8 cellular contexts compared by ENCODE assay signal in the genomic region with DNA sequence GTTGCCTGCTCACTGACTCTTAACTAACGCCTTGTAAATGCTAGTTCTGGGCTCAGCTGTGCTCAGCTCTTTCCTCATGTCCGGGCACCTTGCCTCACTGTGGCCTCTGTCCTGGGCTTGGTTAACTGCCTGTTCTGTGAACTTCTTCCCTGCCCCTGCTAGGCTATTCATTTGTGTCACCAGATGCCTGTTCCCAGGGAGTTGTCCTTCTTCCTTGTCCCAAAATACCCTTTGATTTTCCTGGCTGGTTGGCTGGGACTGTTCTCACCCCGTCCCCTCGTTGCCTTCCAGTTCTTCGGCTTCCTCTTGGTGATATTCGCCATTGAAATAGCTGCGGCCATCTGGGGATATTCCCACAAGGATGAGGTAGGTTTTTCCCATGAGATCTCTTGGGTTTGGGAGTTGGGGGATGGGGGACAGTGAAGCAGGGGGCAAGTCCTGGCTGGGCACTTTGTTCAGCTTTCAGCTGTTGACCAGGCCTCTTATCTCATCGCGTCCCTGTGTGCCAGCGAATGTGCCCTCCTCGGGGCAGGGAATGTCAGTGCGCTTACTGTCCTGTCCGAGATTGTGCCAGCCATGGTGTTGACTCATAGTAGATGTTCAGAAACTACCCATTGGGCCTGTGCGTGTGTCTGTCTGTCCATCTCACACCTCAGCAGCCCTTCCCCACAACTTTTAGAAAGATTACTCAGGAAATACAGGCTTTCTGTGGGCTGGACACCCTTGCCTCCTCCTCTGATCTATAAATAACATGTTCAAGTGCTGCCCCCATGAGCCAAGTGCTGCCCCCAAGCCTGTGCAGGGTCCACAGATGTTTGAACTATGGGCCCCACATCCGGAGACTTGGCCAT. TPM values are rescaled to one million over a fixed set of nuclear protein-coding genes. Genes with fewer than 3 reads are reported as not detected.
DNase-seq lines count a peak whose midpoint lies in the region; ATAC-seq and TF ChIP-seq lines count a peak whose summit lies in the region.

No MANE protein-coding gene starts in this region.

- no peak for TF ChIP-seq CTCF in C4-2B (conservative IDR thresholded peaks at IDR 0.05)
- no peak for TF ChIP-seq CTCF in prostate gland (IDR thresholded peaks at IDR 0.05)

- no peaks in the 10 kb centered on the region for H3K36me3 Mint-ChIP-seq in activated naive CD8-positive, alpha-beta T cell treated with anti-CD3 and anti-CD28 coated beads, Interleukin-2, amount 10 ng/mL, durations not matched to agents 7 days and 5 days

- intact Hi-C loops in left ventricle myocardium superior (cut with micrococcal nuclease) (no loop called here), prostate gland (cut with DNase I) (loop anchor here (5.0 kb wide), 1 partner anchor 44 kb away; no protein-coding TSS in a partner anchor)

- peaks cover 0 to 11% of the 10 kb centered on the region in 2 donors for H3K36me3 ChIP-seq in prostate gland

- peak overlapping the region; percentile 95 for H3K27ac ChIP-seq in C4-2B
- peak overlapping the region; percentile 94 to 98 for H3K27ac ChIP-seq in prostate gland

- peaks cover 5% of the 10 kb centered on the region for H3K27me3 Mint-ChIP-seq in activated naive CD8-positive, alpha-beta T cell treated with anti-CD3 and anti-CD28 coated beads, Interleukin-2, amount 10 ng/mL, durations not matched to agents 7 days and 5 days

- WGBS in prostate gland, result 71% methylated on average over 15 of the region's 15 CpGs

- H3K4me3 Mint-ChIP-seq in activated naive CD8-positive, alpha-beta T cell treated with anti-CD3 and anti-CD28 coated beads, Interleukin-2, amount 10 ng/mL, durations not matched to agents 7 days and 5 days, result no peak overlapping the region

- no peak for ATAC-seq in activated naive CD8-positive, alpha-beta T cell treated with anti-CD3 and anti-CD28 coated beads, Interleukin-2, amount 10 ng/mL, durations not matched to agents 7 days and 5 days (ENCODE audit: low read depth)
- ATAC-seq in left ventricle myocardium superior (peak; percentile 45), HG03175 (IDR thresholded peaks at IDR 0.05; ENCODE audit: unreplicated experiment) (no peak)

- no peak for TF ChIP-seq POLR2A in prostate gland (IDR thresholded peaks at IDR 0.05)

- H3K27ac Mint-ChIP-seq in activated naive CD8-positive, alpha-beta T cell treated with anti-CD3 and anti-CD28 coated beads, Interleukin-2, amount 10 ng/mL, durations not matched to agents 7 days and 5 days, result peak overlapping the region; percentile 2

- peaks cover 82% of the 10 kb centered on the region for H3K4me1 ChIP-seq in prostate gland (replicated peaks)

- DNase-seq in activated naive CD8-positive, alpha-beta T cell treated with anti-CD3 and anti-CD28 coated beads, Interleukin-2, amount 10 ng/mL, durations not matched to agents 7 days and 5 days, result no peak
- DNase-seq in left ventricle myocardium superior (no peak), prostate gland (ENCODE audit: low spot score) (no peak), HT-29 (ENCODE audit: low spot score) (no peak), activated gamma-delta T cell treated with Interleukin-2 at 50 U/mL for 16 hours (no peak), NCI-H226 (no peak)

- POLR2A ChIA-PET in activated naive CD8-positive, alpha-beta T cell treated with anti-CD3 and anti-CD28 coated beads, Interleukin-2, amount 10 ng/mL, durations not matched to agents 7 days and 5 days (lab: Charles Lee), result no interaction called here

- no peaks in the 10 kb centered on the region for H3K9me3 Mint-ChIP-seq in activated naive CD8-positive, alpha-beta T cell treated with anti-CD3 and anti-CD28 coated beads, Interleukin-2, amount 10 ng/mL, durations not matched to agents 7 days and 5 days

- H3K27me3 ChIP-seq in prostate gland (replicated peaks; ENCODE audit: insufficient read depth), result no peaks in the 10 kb centered on the region

- peaks cover 28% of the 10 kb centered on the region for H3K4me1 Mint-ChIP-seq in activated naive CD8-positive, alpha-beta T cell treated with anti-CD3 and anti-CD28 coated beads, Interleukin-2, amount 10 ng/mL, durations not matched to agents 7 days and 5 days

- H3K9me3 ChIP-seq in prostate gland, result no peaks in the 10 kb centered on the region

- no peak overlapping the region for H3K4me3 ChIP-seq in prostate gland

RNA-seq across cellular contexts. Expression of gene CD9, which starts 33.1 kb away (rescaled TPM):
- total RNA-seq in activated naive CD8-positive, alpha-beta T cell treated with anti-CD3 and anti-CD28 coated beads, Interleukin-2, amount 10 ng/mL, durations not matched to agents 7 days and 5 days, result 10 to 100 TPM in 1 of 2 experiments, 1 to 10 TPM in 1; 8.8 to 14.0 TPM
- total RNA-seq in left ventricle myocardium superior, result 39.2 TPM
- 100 to 1,000 TPM; 198 to 845 TPM for total RNA-seq in prostate gland
- total RNA-seq in HT-29 (2014; rRNA removed; shearing (Covaris generic)), result 164 and 169 TPM in 2 replicates
